Comparison of ENCODE assay signal across 16 cellular contexts in the genomic region with DNA sequence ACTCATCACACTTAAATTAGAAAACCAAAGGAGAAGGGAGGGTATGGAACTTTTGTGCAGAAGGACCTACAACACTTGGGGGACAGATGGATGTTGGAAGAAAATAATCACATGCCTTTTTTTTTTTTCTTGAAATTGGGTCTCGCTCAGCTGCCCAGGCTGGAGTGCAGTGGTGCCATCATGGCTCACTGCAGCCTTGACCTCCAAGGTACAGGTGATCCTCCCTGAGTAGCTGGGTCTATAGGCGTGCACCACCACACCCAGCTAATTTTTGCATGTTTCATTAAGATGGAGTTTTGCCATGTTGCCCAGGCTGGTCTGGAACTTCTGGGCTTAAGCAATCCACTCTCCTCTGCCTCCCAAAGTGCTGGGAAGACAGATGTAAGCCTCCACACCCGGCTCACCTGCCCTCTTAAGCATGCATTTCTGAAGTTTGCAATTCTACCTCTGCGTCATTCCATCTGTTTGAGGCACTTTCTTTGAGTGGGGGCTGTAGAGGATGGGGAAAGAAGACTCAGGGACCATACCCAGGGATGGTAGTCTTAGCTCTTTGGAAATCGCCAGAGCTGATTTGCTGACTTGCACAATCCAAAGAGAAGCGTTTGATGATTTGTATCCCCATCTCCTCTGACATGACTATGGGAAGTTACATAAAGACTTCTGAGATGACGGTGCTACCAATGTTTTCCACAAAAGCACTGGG.
DNase-seq lines count a peak whose midpoint lies in the region; ATAC-seq, FAIRE-seq and TF ChIP-seq lines count a peak whose summit lies in the region.
"Had no signal": no experiment of that assay in that cellular context is flagged by ENCODE, and none has a peak within 500 bp of the region (broad histone marks: within the 10 kb centered on the region; RNA-seq: fewer than 3 reads in every experiment).

No MANE protein-coding gene starts in this region.

- H3K4me3 ChIP-seq in HepG2 (replicated peaks in 1 of 3; ENCODE audit: insufficient read depth in 1 of 3, low read depth in 2 of 3, low read length in 3 of 3) (no peak overlapping the region), right lobe of liver (no peak overlapping the region), GM23338 (no peak overlapping the region)
- H3K4me3 ChIP-seq: breast epithelium, hepatocyte, right atrium auricular region, thoracic aorta had no signal

- intact Hi-C loops in HepG2 (cut with micrococcal nuclease; ENCODE audit: unreplicated experiment) = no loop called here
- intact Hi-C loops in right lobe of liver (cut with DNase I) = no loop called here

- H3K4me3 Mint-ChIP-seq in GM23338 = no peak overlapping the region
- no peak overlapping the region for H3K4me3 Mint-ChIP-seq in activated naive CD8-positive, alpha-beta T cell treated with anti-CD3 and anti-CD28 coated beads, Interleukin-2, amount 10 ng/mL, durations not matched to agents 7 days and 5 days

- H3K36me3 ChIP-seq in HepG2 (replicated peaks in 1 of 2; ENCODE audit: control insufficient read depth in 1 of 2, insufficient read depth in 2 of 2, low read length in 2 of 2) (no peaks in the 10 kb centered on the region), right lobe of liver (no peaks in the 10 kb centered on the region), GM23338 (ENCODE audit: insufficient read depth) (no peaks in the 10 kb centered on the region)
- H3K36me3 ChIP-seq: breast epithelium, right atrium auricular region, thoracic aorta had no signal

- H3K9me3 ChIP-seq in HepG2 (ENCODE audit: low read length) (no peaks in the 10 kb centered on the region), right lobe of liver (no peaks in the 10 kb centered on the region)
- H3K9me3 ChIP-seq: breast epithelium, right atrium auricular region, thoracic aorta had no signal

- H2AFZ ChIP-seq in HepG2 (ENCODE audit: low read length) (no peak overlapping the region), GM23338 (no peak overlapping the region)
- H2AFZ ChIP-seq: hepatocyte had no signal

- WGBS in HepG2 (ENCODE audit: low lambda C conversion rate) = 39% methylated on average over 7 of the region's 7 CpGs
- 68% methylated on average over 5 of the region's 7 CpGs for WGBS in right lobe of liver (ENCODE audit: insufficient coverage, low coverage, low lambda C conversion rate, missing lambda C conversion rate)

- no peak for FAIRE-seq in HepG2 (lab: Jason Lieb, UNC)
- FAIRE-seq: HTR-8/SVneo had no signal

- no peaks in the 10 kb centered on the region for H3K36me3 Mint-ChIP-seq in GM23338 (ENCODE audit: low read depth)
- peaks cover 3% of the 10 kb centered on the region for H3K36me3 Mint-ChIP-seq in activated naive CD8-positive, alpha-beta T cell treated with anti-CD3 and anti-CD28 coated beads, Interleukin-2, amount 10 ng/mL, durations not matched to agents 7 days and 5 days

- in situ Hi-C loops in HepG2 (cut with HindIII; ENCODE audit: extremely low pct_ligation_motif_present, low pct_unique_long_range_greater_than_20kb) = no loop called here

- H3K4me2 ChIP-seq in HepG2 (ENCODE audit: low read depth, low read length) = no peak overlapping the region
- no peak overlapping the region for H3K4me2 ChIP-seq in GM23338
- H3K4me2 ChIP-seq: hepatocyte had no signal

- no peak overlapping the region for H3K9ac ChIP-seq in HepG2 (ENCODE audit: insufficient read depth, low read depth, low read length)

- H3F3A ChIP-seq in GM23338 (replicated peaks; ENCODE audit: low read depth) = no peaks in the 10 kb centered on the region

- H4K20me1 ChIP-seq in HepG2 (ENCODE audit: insufficient read depth, low read length) (no peaks in the 10 kb centered on the region), GM23338 (replicated peaks; ENCODE audit: insufficient read depth) (no peaks in the 10 kb centered on the region)

- POLR2A ChIA-PET in HepG2 (lab: Yijun Ruan, JAX) = no interaction called here
- POLR2A ChIA-PET in activated naive CD8-positive, alpha-beta T cell treated with anti-CD3 and anti-CD28 coated beads, Interleukin-2, amount 10 ng/mL, durations not matched to agents 7 days and 5 days (lab: Charles Lee) = no interaction called here

- peaks cover 42% of the 10 kb centered on the region for H3K4me1 Mint-ChIP-seq in GM23338
- peaks cover 31% of the 10 kb centered on the region for H3K4me1 Mint-ChIP-seq in activated naive CD8-positive, alpha-beta T cell treated with anti-CD3 and anti-CD28 coated beads, Interleukin-2, amount 10 ng/mL, durations not matched to agents 7 days and 5 days

- H3K27me3 Mint-ChIP-seq in GM23338 (ENCODE audit: insufficient read depth, low read depth, poor library complexity) = peaks cover 7% of the 10 kb centered on the region
- no peaks in the 10 kb centered on the region for H3K27me3 Mint-ChIP-seq in activated naive CD8-positive, alpha-beta T cell treated with anti-CD3 and anti-CD28 coated beads, Interleukin-2, amount 10 ng/mL, durations not matched to agents 7 days and 5 days

- H3K27ac Mint-ChIP-seq in GM23338 = peak overlapping the region; percentile 58; the same call in 1 of the 2 replicates
- H3K27ac Mint-ChIP-seq in activated naive CD8-positive, alpha-beta T cell treated with anti-CD3 and anti-CD28 coated beads, Interleukin-2, amount 10 ng/mL, durations not matched to agents 7 days and 5 days = peak overlapping the region; percentile 5

- ATAC-seq in HepG2 (no peak), right lobe of liver (no peak), GM23338 (no peak), HG03159 (IDR thresholded peaks at IDR 0.05; ENCODE audit: unreplicated experiment) (no peak)
- no peak for ATAC-seq in activated naive CD8-positive, alpha-beta T cell treated with anti-CD3 and anti-CD28 coated beads, Interleukin-2, amount 10 ng/mL, durations not matched to agents 7 days and 5 days (ENCODE audit: low read depth)

- H3K27ac ChIP-seq in HepG2 (ENCODE audit: extremely low read length, insufficient read depth, low read length) = no peak overlapping the region
- no peak overlapping the region for H3K27ac ChIP-seq in right lobe of liver
- H3K27ac ChIP-seq in GM23338 (ENCODE audit: low read depth) = no peak overlapping the region
- H3K27ac ChIP-seq: breast epithelium, hepatocyte, right atrium auricular region, thoracic aorta had no signal

- no peak for TF ChIP-seq RAD21 in HepG2 (CRISPR knock-in tag; IDR thresholded peaks at IDR 0.05)

- H3K27me3 ChIP-seq in HepG2 (ENCODE audit: control insufficient read depth in 1 of 2, insufficient read depth in 2 of 2, low read length in 2 of 2) (0 out of 5 replicates have a peak, but pooled peaks cover 0 to 3% of the 10 kb centered on the region in 2 experiments), right lobe of liver (no peaks in the 10 kb centered on the region), GM23338 (ENCODE audit: insufficient read depth) (no peaks in the 10 kb centered on the region)
- H3K27me3 ChIP-seq: breast epithelium, hepatocyte, right atrium auricular region had no signal

- DNase-seq in HepG2 (ENCODE audit: low spot score) = no peak
- no peak for DNase-seq in right lobe of liver
- DNase-seq in GM23338 (ENCODE audit: low spot score) = no peak
- no peak for DNase-seq in activated naive CD8-positive, alpha-beta T cell treated with anti-CD3 and anti-CD28 coated beads, Interleukin-2, amount 10 ng/mL, durations not matched to agents 7 days and 5 days
- no peak for DNase-seq in NCI-H774 (lab: John Stamatoyannopoulos, UW)
- DNase-seq in DMS53 treated with DMSO at 0.1 percent for 48 hours (lab: John Stamatoyannopoulos, UW; ENCODE audit: unreplicated experiment) = no peak
- DNase-seq: Calu3, H7, NCI-H1105 treated with DMSO at 0.1 percent for 48 hours, NCI-H510A had no signal

- H3K9me3 Mint-ChIP-seq in GM23338 = no peaks in the 10 kb centered on the region
- no peaks in the 10 kb centered on the region for H3K9me3 Mint-ChIP-seq in activated naive CD8-positive, alpha-beta T cell treated with anti-CD3 and anti-CD28 coated beads, Interleukin-2, amount 10 ng/mL, durations not matched to agents 7 days and 5 days

- CTCF ChIA-PET in HepG2 (lab: Yijun Ruan, JAX; ENCODE audit: low intra/inter-chr PET ratio, low total read pairs) = no interaction called here

- TF ChIP-seq EP300 in HepG2 (IDR thresholded peaks at IDR 0.05; ENCODE audit: low read depth in 2 of 2, low read length in 2 of 2) (no peak), HepG2 (CRISPR knock-in tag; IDR thresholded peaks at IDR 0.05; ENCODE audit: borderline replicate concordance) (no peak)

- H3K4me1 ChIP-seq in HepG2 (ENCODE audit: insufficient read depth, low read length) (0 out of 2 replicates have a peak, but pooled peaks cover 7% of the 10 kb centered on the region), right lobe of liver (no peaks in the 10 kb centered on the region), GM23338 (ENCODE audit: insufficient read depth) (peaks cover 10% of the 10 kb centered on the region)
- H3K4me1 ChIP-seq: breast epithelium had no signal

- H3K9me2 ChIP-seq in GM23338 (ENCODE audit: insufficient read depth) = no peaks in the 10 kb centered on the region

- TF ChIP-seq POLR2A in HepG2 (IDR thresholded peaks at IDR 0.05; ENCODE audit: insufficient read depth in 1 of 2, low read depth in 2 of 2, low read length in 2 of 2) (no peak), right lobe of liver (IDR thresholded peaks at IDR 0.05) (no peak)

- TF ChIP-seq CTCF in HepG2 (CRISPR knock-in tag; IDR thresholded peaks at IDR 0.05) (no peak), right lobe of liver (IDR thresholded peaks at IDR 0.05) (no peak), GM23338 (conservative IDR thresholded peaks at IDR 0.05; ENCODE audit: low read depth in 2 of 2) (no peak)

- H3K79me2 ChIP-seq in HepG2 (ENCODE audit: insufficient read depth, low read length) (no peaks in the 10 kb centered on the region), GM23338 (replicated peaks; ENCODE audit: insufficient read depth) (no peaks in the 10 kb centered on the region)
- H3K79me2 ChIP-seq: hepatocyte had no signal

- no TSS peak for BruUV-seq in HepG2 (replicated peaks; lab: Mats Ljungman, UMichigan)

TF ChIP-seq in HepG2, 621 proteins besides CTCF, POLR2A, EP300 and RAD21 (continues in another document):
- TF ChIP-seq PHF5A (CRISPR knock-in tag; IDR thresholded peaks at IDR 0.05; ENCODE audit: low read depth, unreplicated experiment) (no peak), MAFF (IDR thresholded peaks at IDR 0.05; ENCODE audit: low read depth, low read length) (peak; percentile 84), MAFK (conservative IDR thresholded peaks at IDR 0.05 in 1 of 2, IDR thresholded peaks at IDR 0.05 in 1 of 2; ENCODE audit: low read length in 2 of 2) (peak; percentile 84 to 86)

TF ChIP-seq in GM23338, 12 proteins besides CTCF, POLR2A, EP300 and RAD21 (continues in another document):
- TF ChIP-seq JUNB (IDR thresholded peaks at IDR 0.05; ENCODE audit: unreplicated experiment) (no peak), EZH2 (IDR thresholded peaks at IDR 0.05; ENCODE audit: low read depth, unreplicated experiment) (no peak)
